9 cellular contexts compared by ENCODE assay signal in the genomic region with DNA sequence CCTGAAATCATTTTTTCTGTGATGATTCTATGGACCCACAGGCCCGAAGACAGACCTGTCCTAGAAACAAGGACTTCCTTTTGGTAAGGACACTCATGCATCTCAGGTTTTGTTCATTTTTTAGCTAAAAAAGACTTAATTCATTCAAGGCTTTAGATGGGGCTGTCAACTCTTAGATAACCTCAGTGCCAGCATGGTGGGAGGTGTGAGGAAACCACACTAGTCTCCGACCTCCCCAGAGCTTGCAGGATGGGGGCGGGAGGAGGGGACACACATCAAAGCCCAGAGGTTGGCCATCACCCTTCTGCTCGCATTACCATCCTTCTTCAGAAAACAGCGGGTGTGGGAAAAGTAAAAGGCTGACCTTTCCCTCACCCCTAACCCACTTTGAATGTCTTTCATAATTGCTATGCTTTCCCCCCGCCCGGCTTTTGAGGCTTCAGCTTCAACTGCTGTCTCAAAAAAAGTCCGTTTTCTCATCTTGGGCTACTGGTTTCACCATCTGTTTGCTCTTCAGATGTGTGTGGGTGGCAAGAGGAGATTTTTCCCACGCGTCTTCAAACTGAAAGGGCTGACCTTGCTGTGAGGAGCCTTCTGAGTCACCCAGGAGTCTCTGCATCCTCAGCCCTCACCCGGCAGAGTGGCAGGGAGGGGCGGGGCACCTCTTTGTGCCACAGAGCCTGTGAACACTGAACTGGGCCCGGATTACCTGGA. TPM values are rescaled to one million over a fixed set of nuclear protein-coding genes. Genes with fewer than 3 reads are reported as not detected.
DNase-seq lines count a peak whose midpoint lies in the region; ATAC-seq, FAIRE-seq and TF ChIP-seq lines count a peak whose summit lies in the region.
"Had no signal": no experiment of that assay in that cellular context is flagged by ENCODE, and none has a peak within 500 bp of the region (broad histone marks: within the 10 kb centered on the region; RNA-seq: fewer than 3 reads in every experiment).

No MANE protein-coding gene starts in this region.

- DNase-seq in AG08395 (ENCODE audit: low spot score) (peak; percentile 92), WTC11 (ENCODE audit: low spot score) (no peak), MCF 10A (ENCODE audit: unreplicated experiment) (peak; percentile 92), pancreas (peak in 1 of 6 donors; percentile 45), erythroblast (lab: John Stamatoyannopoulos, UW) (no peak), NCI-H2107 treated with DMSO at 0.1 percent for 48 hours (lab: John Stamatoyannopoulos, UW; ENCODE audit: unreplicated experiment) (no peak)

- POLR2A ChIA-PET in WTC11 (lab: Charles Lee) (no interaction called here), MCF 10A (lab: Yijun Ruan, JAX) (interaction anchor here (0.7 to 0.9 kb wide), 2 partner anchors 34 to 73 kb away, joined by 3 read pairs; partner anchors contain the start of gene LZTFL1)

- H3K9me3 ChIP-seq in pancreas = no peaks in the 10 kb centered on the region

- FAIRE-seq in pancreas (lab: Jason Lieb, UNC) = no peak

- peak; percentile 83 for ATAC-seq in GM19328 (IDR thresholded peaks at IDR 0.05; ENCODE audit: unreplicated experiment)
- ATAC-seq in HG03280 (IDR thresholded peaks at IDR 0.05; ENCODE audit: unreplicated experiment) = peak; percentile 91
- peak; percentile 24; the same call in 1 of the 2 replicates for ATAC-seq in WTC11
- ATAC-seq in pancreas = peak in 3 of 4 donors; percentile 45 to 67 (median 54)

- peaks cover 4% of the 10 kb centered on the region; the same call in 1 of the 2 replicates for H3K36me3 Mint-ChIP-seq in WTC11
- peaks cover 8% of the 10 kb centered on the region for H3K36me3 Mint-ChIP-seq in MCF 10A (ENCODE audit: insufficient read depth, unreplicated experiment)

- TF ChIP-seq POLR2A in erythroblast (IDR thresholded peaks at IDR 0.05; ENCODE audit: low read length) = no peak

- H3K9me3 Mint-ChIP-seq in WTC11 = no peaks in the 10 kb centered on the region
- no peaks in the 10 kb centered on the region for H3K9me3 Mint-ChIP-seq in MCF 10A (ENCODE audit: unreplicated experiment)

- TF ChIP-seq CTCF in WTC11 (IDR thresholded peaks at IDR 0.05) (no peak), MCF 10A (IDR thresholded peaks at IDR 0.05; ENCODE audit: unreplicated experiment) (no peak), pancreas (IDR thresholded peaks at IDR 0.05) (no peak)

- peaks cover 0 to 18% (median 0%) of the 10 kb centered on the region in 3 donors for H3K36me3 ChIP-seq in pancreas

- H3K27ac Mint-ChIP-seq in WTC11 = no peak overlapping the region
- H3K27ac Mint-ChIP-seq in MCF 10A (ENCODE audit: low read depth, unreplicated experiment) = no peak overlapping the region

- H3K27me3 Mint-ChIP-seq in WTC11 (ENCODE audit: low read depth) (peaks cover 15% of the 10 kb centered on the region), MCF 10A (ENCODE audit: insufficient read depth, unreplicated experiment) (no peaks in the 10 kb centered on the region)

- intact Hi-C loops in MCF 10A (cut with micrococcal nuclease) = no loop called here
- intact Hi-C loops in pancreas (cut with DNase I) = no loop called here

- no peak overlapping the region for H3K4me3 Mint-ChIP-seq in WTC11
- no peak overlapping the region for H3K4me3 Mint-ChIP-seq in MCF 10A (ENCODE audit: unreplicated experiment)

- H3K4me1 Mint-ChIP-seq in WTC11 (peaks cover 6% of the 10 kb centered on the region; the same call in 1 of the 2 replicates), MCF 10A (ENCODE audit: insufficient read depth, unreplicated experiment) (peaks cover 7% of the 10 kb centered on the region)

- H3K4me1 ChIP-seq in pancreas = no peaks in the 10 kb centered on the region

- CTCF ChIA-PET in WTC11 (lab: Charles Lee) (no interaction called here), MCF 10A (lab: Yijun Ruan, JAX) (no interaction called here)

- H3K27me3 ChIP-seq in pancreas = no peaks in the 10 kb centered on the region

- H3K27ac ChIP-seq in pancreas = no peak overlapping the region

- H3K4me3 ChIP-seq in pancreas = no peak overlapping the region

- BruUV-seq in MCF 10A (replicated peaks; lab: Mats Ljungman, UMichigan) = no TSS peak

- 60% methylated on average over 13 of the region's 13 CpGs for WGBS in pancreas, 2 donors

TF ChIP-seq in WTC11, 78 proteins besides CTCF, POLR2A, EP300 and RAD21:
- TF ChIP-seq ZNF416 (CRISPR knock-in tag; IDR thresholded peaks at IDR 0.05) = no peak
- no peak for TF ChIP-seq FOXJ3 (CRISPR knock-in tag; IDR thresholded peaks at IDR 0.05; ENCODE audit: borderline replicate concordance)
- TF ChIP-seq CREM (CRISPR knock-in tag; IDR thresholded peaks at IDR 0.05) = no peak
- TF ChIP-seq, protein P1, sequence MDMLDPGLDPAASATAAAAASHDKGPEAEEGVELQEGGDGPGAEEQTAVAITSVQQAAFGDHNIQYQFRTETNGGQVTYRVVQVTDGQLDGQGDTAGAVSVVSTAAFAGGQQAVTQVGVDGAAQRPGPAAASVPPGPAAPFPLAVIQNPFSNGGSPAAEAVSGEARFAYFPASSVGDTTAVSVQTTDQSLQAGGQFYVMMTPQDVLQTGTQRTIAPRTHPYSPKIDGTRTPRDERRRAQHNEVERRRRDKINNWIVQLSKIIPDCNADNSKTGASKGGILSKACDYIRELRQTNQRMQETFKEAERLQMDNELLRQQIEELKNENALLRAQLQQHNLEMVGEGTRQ (CRISPR knock-in tag; IDR thresholded peaks at IDR 0.05) = no peak

RNA-seq across cellular contexts. Expression of gene CXCR6, which starts 27.6 kb away (rescaled TPM):
- total RNA-seq in WTC11 (2021) (not detected in 3 replicates), MCF 10A (2022) (not detected in 2 replicates), pancreas (under 1 TPM in 5 of 6 donors, not detected in 1; 0.08 to 0.89 (median 0.72) TPM)
- under 1 TPM; 0.23 to 0.35 TPM for polyA plus RNA-seq in pancreas

RNA-seq across cellular contexts. Expression of gene CCR9, which starts 29.3 kb away (rescaled TPM):
- total RNA-seq in WTC11 (2021) (not detected in 3 replicates), MCF 10A (2022) (not detected in 2 replicates), pancreas (under 1 TPM in 1 of 6 donors, not detected in 5; 0.12 TPM)
- polyA plus RNA-seq in pancreas = not detected
- polyA plus RNA-seq: liver had no signal

Comparison
In these comparisons a context has a peak if more than half of its experiments do, and no peak if none do; other contexts are left out.
1. DNase-seq: peak in AG08395 (single experiment) and MCF 10A (single experiment); none in WTC11 (single experiment), erythroblast (0 of 2) and NCI-H2107 treated with DMSO at 0.1 percent for 48 hours (single experiment).
2. ATAC-seq: peak in every context shown above with its lines; median percentile 91 in HG03280; 83 in GM19328; 54 in pancreas; 24 in WTC11.